Comparison of ENCODE assay signal across 23 cellular contexts in the genomic region with DNA sequence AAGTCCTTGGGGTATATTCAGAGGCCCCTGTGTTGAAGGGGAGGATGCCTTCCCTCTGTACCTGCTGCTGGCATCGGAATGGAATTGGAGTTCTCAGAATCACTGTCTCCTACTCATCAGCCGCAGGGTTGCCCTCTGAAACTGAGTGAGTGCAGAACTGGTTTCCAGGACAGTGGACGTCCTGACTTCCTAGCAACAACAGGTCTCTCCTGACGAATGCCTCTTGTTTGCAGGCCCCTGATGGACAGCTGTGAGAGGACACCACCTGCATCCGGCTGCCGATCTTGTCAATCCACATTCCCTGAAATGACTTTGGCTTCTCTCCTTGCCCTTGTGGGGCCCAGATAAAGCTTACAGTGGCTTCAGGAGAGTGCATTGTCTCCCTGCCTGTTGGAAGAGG.
"Had no signal": no experiment of that assay in that cellular context is flagged by ENCODE, and none has a peak within 500 bp of the region (broad histone marks: within the 10 kb centered on the region; RNA-seq: fewer than 3 reads in every experiment).

No MANE protein-coding gene starts in this region.

- ATAC-seq: activated T-helper 17 cell treated with anti-CD3 and anti-CD28 coated beads, Interleukin-2, amount 50 U/mL, for 72 hours; effector memory CD8-positive, alpha-beta T cell; gastrocnemius medialis; left ventricle myocardium superior; natural killer cell treated with Interleukin-12 subunit alpha and Interleukin-12 subunit beta and Interleukin-15 and Interleukin-18, amount 100 ng/mL, for 72 hours; pancreas; right cardiac atrium; T-cell had no signal

- H3K27ac ChIP-seq: colonic mucosa, dorsolateral prefrontal cortex, esophagus muscularis mucosa, gastrocnemius medialis, neutrophil, pancreas, tibial artery had no signal

- DNase-seq: activated CD4-positive, alpha-beta T cell treated with anti-CD3 and anti-CD28 coated beads for 1 hour; activated CD8-positive, alpha-beta memory T cell treated with anti-CD3 and anti-CD28 coated beads for 24 hours; activated CD8-positive, alpha-beta memory T cell treated with anti-CD3 and anti-CD28 coated beads, Interleukin-2, amount 50 U/mL, for 4 hours; activated naive CD4-positive, alpha-beta T cell treated with Interleukin-2 at 50 U/mL for 16 hours; activated naive CD8-positive, alpha-beta T cell treated with anti-CD3 and anti-CD28 coated beads for 36 hours; activated T-cell treated with anti-CD3 and anti-CD28 coated beads, Interleukin-2, amount 50 U/mL, for 24 hours; colonic mucosa; dorsolateral prefrontal cortex; effector memory CD8-positive, alpha-beta T cell; gastrocnemius medialis; hypothalamus; left ventricle myocardium superior; mammary epithelial cell; pancreas; right cardiac atrium; stimulated activated CD4-positive, alpha-beta T cell treated with anti-CD3 and anti-CD28 coated beads, Interleukin-12 subunit alpha, Interleukin-12 subunit beta, amount 100 ng/mL, for 4 hours; substantia nigra; T-cell had no signal

- H3K4me3 ChIP-seq: colonic mucosa, dorsolateral prefrontal cortex, esophagus muscularis mucosa, gastrocnemius medialis, pancreas, tibial artery had no signal
